1 cellular context compared by ENCODE assay signal in the genomic region with DNA sequence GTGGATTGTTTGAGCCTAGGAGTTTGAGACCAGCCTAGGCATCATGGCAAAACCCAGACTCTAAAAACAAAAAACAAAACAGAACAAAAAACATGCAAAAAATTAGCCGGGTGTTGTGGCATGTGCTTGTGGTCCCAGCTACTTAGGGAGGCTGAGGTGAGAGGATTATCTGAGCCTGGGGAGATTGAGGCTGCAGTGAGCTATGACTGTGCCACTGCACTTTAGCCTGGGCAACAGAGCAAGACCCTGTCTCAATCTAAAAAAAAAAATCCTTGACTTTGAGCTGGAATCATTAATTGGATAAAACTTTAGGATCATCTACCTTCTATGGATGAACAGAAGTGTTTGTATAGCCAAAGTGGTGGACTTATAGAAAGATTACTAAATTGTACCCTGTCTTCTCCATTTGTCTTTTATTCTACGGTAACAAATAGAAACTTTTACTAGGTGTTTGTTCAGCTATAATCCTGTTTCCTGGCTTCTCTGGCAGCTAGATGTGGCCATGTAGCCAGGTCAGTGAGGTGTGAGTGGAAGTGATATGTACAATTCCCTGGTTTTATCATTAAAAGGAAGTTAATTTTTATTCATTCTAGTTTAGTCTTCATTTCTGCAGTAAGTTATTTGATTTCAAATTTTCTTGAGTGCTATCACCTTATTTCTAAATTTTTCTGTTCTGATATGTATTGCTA.
TF ChIP-seq lines count a peak whose summit lies in the region.

No MANE protein-coding gene starts in this region.

TF ChIP-seq in A549, 52 proteins besides CTCF, POLR2A, EP300 and RAD21 (continued from another document):
- TF ChIP-seq, protein P1, sequence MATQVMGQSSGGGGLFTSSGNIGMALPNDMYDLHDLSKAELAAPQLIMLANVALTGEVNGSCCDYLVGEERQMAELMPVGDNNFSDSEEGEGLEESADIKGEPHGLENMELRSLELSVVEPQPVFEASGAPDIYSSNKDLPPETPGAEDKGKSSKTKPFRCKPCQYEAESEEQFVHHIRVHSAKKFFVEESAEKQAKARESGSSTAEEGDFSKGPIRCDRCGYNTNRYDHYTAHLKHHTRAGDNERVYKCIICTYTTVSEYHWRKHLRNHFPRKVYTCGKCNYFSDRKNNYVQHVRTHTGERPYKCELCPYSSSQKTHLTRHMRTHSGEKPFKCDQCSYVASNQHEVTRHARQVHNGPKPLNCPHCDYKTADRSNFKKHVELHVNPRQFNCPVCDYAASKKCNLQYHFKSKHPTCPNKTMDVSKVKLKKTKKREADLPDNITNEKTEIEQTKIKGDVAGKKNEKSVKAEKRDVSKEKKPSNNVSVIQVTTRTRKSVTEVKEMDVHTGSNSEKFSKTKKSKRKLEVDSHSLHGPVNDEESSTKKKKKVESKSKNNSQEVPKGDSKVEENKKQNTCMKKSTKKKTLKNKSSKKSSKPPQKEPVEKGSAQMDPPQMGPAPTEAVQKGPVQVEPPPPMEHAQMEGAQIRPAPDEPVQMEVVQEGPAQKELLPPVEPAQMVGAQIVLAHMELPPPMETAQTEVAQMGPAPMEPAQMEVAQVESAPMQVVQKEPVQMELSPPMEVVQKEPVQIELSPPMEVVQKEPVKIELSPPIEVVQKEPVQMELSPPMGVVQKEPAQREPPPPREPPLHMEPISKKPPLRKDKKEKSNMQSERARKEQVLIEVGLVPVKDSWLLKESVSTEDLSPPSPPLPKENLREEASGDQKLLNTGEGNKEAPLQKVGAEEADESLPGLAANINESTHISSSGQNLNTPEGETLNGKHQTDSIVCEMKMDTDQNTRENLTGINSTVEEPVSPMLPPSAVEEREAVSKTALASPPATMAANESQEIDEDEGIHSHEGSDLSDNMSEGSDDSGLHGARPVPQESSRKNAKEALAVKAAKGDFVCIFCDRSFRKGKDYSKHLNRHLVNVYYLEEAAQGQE (IDR thresholded peaks at IDR 0.05), result no peak
- TF ChIP-seq, protein P2, sequence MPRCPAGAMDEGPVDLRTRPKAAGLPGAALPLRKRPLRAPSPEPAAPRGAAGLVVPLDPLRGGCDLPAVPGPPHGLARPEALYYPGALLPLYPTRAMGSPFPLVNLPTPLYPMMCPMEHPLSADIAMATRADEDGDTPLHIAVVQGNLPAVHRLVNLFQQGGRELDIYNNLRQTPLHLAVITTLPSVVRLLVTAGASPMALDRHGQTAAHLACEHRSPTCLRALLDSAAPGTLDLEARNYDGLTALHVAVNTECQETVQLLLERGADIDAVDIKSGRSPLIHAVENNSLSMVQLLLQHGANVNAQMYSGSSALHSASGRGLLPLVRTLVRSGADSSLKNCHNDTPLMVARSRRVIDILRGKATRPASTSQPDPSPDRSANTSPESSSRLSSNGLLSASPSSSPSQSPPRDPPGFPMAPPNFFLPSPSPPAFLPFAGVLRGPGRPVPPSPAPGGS (IDR thresholded peaks at IDR 0.05), result no peak
- TF ChIP-seq ZC3H11A (IDR thresholded peaks at IDR 0.05) (no peak), ZFP36 (IDR thresholded peaks at IDR 0.05; ENCODE audit: borderline replicate concordance, partially characterized antibody) (no peak), FOXS1 (CRISPR knock-in tag; IDR thresholded peaks at IDR 0.05) (no peak)
